13 cellular contexts compared by ENCODE assay signal in genomic region chr5:7779019-7779662, GRCh38.
DNase-seq lines count a peak whose midpoint lies in the region; ATAC-seq and TF ChIP-seq lines count a peak whose summit lies in the region.
"Had no signal": no experiment of that assay in that cellular context is flagged by ENCODE, and none has a peak within 500 bp of the region (broad histone marks: within the 10 kb centered on the region; RNA-seq: fewer than 3 reads in every experiment).

No MANE protein-coding gene starts in this region.

- no peaks in the 10 kb centered on the region for H3K36me3 ChIP-seq in SK-N-SH (replicated peaks in 1 of 2; ENCODE audit: control insufficient read depth in 1 of 2, insufficient read depth in 2 of 2, low read length in 1 of 2)
- H3K36me3 ChIP-seq: left ventricle myocardium inferior, SJSA1 had no signal

- H3K27me3 Mint-ChIP-seq in activated naive CD4-positive, alpha-beta T cell treated with anti-CD3 and anti-CD28 coated beads, Interleukin-2, amount 10 ng/mL, durations not matched to agents 7 days and 5 days, result peaks cover 83% of the 10 kb centered on the region
- H3K27me3 Mint-ChIP-seq in T-helper 17 cell, result peaks cover 79% of the 10 kb centered on the region

- H3K79me2 ChIP-seq in SK-N-SH (ENCODE audit: insufficient read depth), result no peaks in the 10 kb centered on the region

- 1% methylated on average over 6 of the region's 6 CpGs for WGBS in SK-N-SH (ENCODE audit: low lambda C conversion rate)

- POLR2A ChIA-PET in GM10248 (lab: Yijun Ruan, JAX), result no interaction called here
- POLR2A ChIA-PET in SK-N-SH (lab: Yijun Ruan, JAX), result no interaction called here

- H3K9me3 ChIP-seq in T-helper 17 cell (ENCODE audit: control insufficient read depth, low read length, poor library complexity, severe bottlenecking) (no peaks in the 10 kb centered on the region), SK-N-SH (no peaks in the 10 kb centered on the region)
- H3K9me3 ChIP-seq: left ventricle myocardium inferior, SJSA1 had no signal

- TF ChIP-seq RAD21 in SK-N-SH (IDR thresholded peaks at IDR 0.05; ENCODE audit: low read length), result no peak

- H3K9me3 Mint-ChIP-seq in activated naive CD4-positive, alpha-beta T cell treated with anti-CD3 and anti-CD28 coated beads, Interleukin-2, amount 10 ng/mL, durations not matched to agents 7 days and 5 days, result no peaks in the 10 kb centered on the region
- H3K9me3 Mint-ChIP-seq: stimulated activated effector memory CD8-positive, alpha-beta T cell treated with anti-CD3 and anti-CD28 coated beads, Interleukin-12 subunit alpha, Interleukin-12 subunit beta, amount 100 ng/mL, for 72 hours had no signal

- TF ChIP-seq EP300 in SK-N-SH (IDR thresholded peaks at IDR 0.05; ENCODE audit: borderline replicate concordance in 1 of 2, low read depth in 1 of 2, low read length in 1 of 2), result no peak

- peak; percentile 53 for DNase-seq in activated naive CD4-positive, alpha-beta T cell treated with anti-CD3 and anti-CD28 coated beads, Interleukin-2, amount 10 ng/mL, durations not matched to agents 7 days and 5 days
- no peak for DNase-seq in activated naive CD4-positive, alpha-beta T cell (lab: John Stamatoyannopoulos, UW)
- DNase-seq in T-helper 17 cell, result no peak
- DNase-seq in DMS 273 treated with DMSO at 0.1 percent for 48 hours (lab: John Stamatoyannopoulos, UW), result no peak
- DNase-seq in GM10248 (ENCODE audit: extremely low spot score), result no peak
- no peak for DNase-seq in SK-N-SH
- DNase-seq: activated CD4-positive, CD25-positive, alpha-beta regulatory T cell treated with anti-CD3 and anti-CD28 coated beads, Interleukin-2, amount 50 U/mL, for 72 hours; left ventricle myocardium inferior had no signal

- H3K36me3 Mint-ChIP-seq in activated naive CD4-positive, alpha-beta T cell treated with anti-CD3 and anti-CD28 coated beads, Interleukin-2, amount 10 ng/mL, durations not matched to agents 7 days and 5 days, result no peaks in the 10 kb centered on the region
- no peaks in the 10 kb centered on the region for H3K36me3 Mint-ChIP-seq in T-helper 17 cell (ENCODE audit: low read depth)
- H3K36me3 Mint-ChIP-seq: activated naive CD8-positive, alpha-beta T cell; stimulated activated effector memory CD8-positive, alpha-beta T cell treated with anti-CD3 and anti-CD28 coated beads, Interleukin-12 subunit alpha, Interleukin-12 subunit beta, amount 100 ng/mL, for 72 hours had no signal

- no peak overlapping the region for H2AFZ ChIP-seq in SK-N-SH (ENCODE audit: low read depth)

- no peak for TF ChIP-seq CTCF in GM10248 (IDR thresholded peaks at IDR 0.05; ENCODE audit: control extremely low read depth, extremely low read depth, low read depth, missing control alignments)
- no peak for TF ChIP-seq CTCF in SK-N-SH (IDR thresholded peaks at IDR 0.05)

- peaks cover 16% of the 10 kb centered on the region for H3K4me1 Mint-ChIP-seq in activated naive CD4-positive, alpha-beta T cell treated with anti-CD3 and anti-CD28 coated beads, Interleukin-2, amount 10 ng/mL, durations not matched to agents 7 days and 5 days
- H3K4me1 Mint-ChIP-seq in T-helper 17 cell, result peaks cover 21% of the 10 kb centered on the region

- H3K27me3 ChIP-seq in SK-N-SH (ENCODE audit: insufficient read depth), result peaks cover 19% of the 10 kb centered on the region; the same call in 1 of the 2 replicates

- H3F3A ChIP-seq in SK-N-SH (replicated peaks; ENCODE audit: insufficient read depth), result no peaks in the 10 kb centered on the region

- H3K4me1 ChIP-seq in SK-N-SH (ENCODE audit: control insufficient read depth in 1 of 2, insufficient read depth in 2 of 2, low read depth in 1 of 2, low read length in 1 of 2), result no peaks in the 10 kb centered on the region
- H3K4me1 ChIP-seq: left ventricle myocardium inferior, SJSA1 had no signal

- H3K27ac Mint-ChIP-seq in activated naive CD4-positive, alpha-beta T cell treated with anti-CD3 and anti-CD28 coated beads, Interleukin-2, amount 10 ng/mL, durations not matched to agents 7 days and 5 days, result no peak overlapping the region
- peak overlapping the region; percentile 14 for H3K27ac Mint-ChIP-seq in T-helper 17 cell
- H3K27ac Mint-ChIP-seq: activated naive CD8-positive, alpha-beta T cell; stimulated activated effector memory CD8-positive, alpha-beta T cell treated with anti-CD3 and anti-CD28 coated beads, Interleukin-12 subunit alpha, Interleukin-12 subunit beta, amount 100 ng/mL, for 72 hours had no signal

- H3K27ac ChIP-seq in temporal lobe (ENCODE audit: low read depth, low read length) (peak overlapping the region; percentile 44), SK-N-SH (ENCODE audit: low read depth in 2 of 2, low read length in 1 of 2) (no peak overlapping the region)
- H3K27ac ChIP-seq: left ventricle myocardium inferior, SJSA1 had no signal

- H3K4me3 Mint-ChIP-seq in activated naive CD4-positive, alpha-beta T cell treated with anti-CD3 and anti-CD28 coated beads, Interleukin-2, amount 10 ng/mL, durations not matched to agents 7 days and 5 days, result no peak overlapping the region
- H3K4me3 Mint-ChIP-seq in T-helper 17 cell, result peak overlapping the region; percentile 61
- H3K4me3 Mint-ChIP-seq: activated naive CD8-positive, alpha-beta T cell; stimulated activated effector memory CD8-positive, alpha-beta T cell treated with anti-CD3 and anti-CD28 coated beads, Interleukin-12 subunit alpha, Interleukin-12 subunit beta, amount 100 ng/mL, for 72 hours had no signal

- CTCF ChIA-PET in activated naive CD4-positive, alpha-beta T cell treated with anti-CD3 and anti-CD28 coated beads, Interleukin-2, amount 10 ng/mL, durations not matched to agents 7 days and 5 days (lab: Charles Lee), result no interaction called here
- CTCF ChIA-PET in GM10248 (lab: Yijun Ruan, JAX), result interaction anchor here (1.1 to 1.4 kb wide), 2 partner anchors 15 to 25 kb away, joined by 3 to 5 read pairs; no protein-coding TSS in a partner anchor
- CTCF ChIA-PET in SK-N-SH (lab: Yijun Ruan, JAX), result interaction anchor here (1.4 kb wide), 1 partner anchor 24 kb away, joined by 5 read pairs; no protein-coding TSS in a partner anchor

- H3K4me3 ChIP-seq in SK-N-SH (ENCODE audit: low read depth in 2 of 2, low read length in 1 of 2), result no peak overlapping the region
- H3K4me3 ChIP-seq: left ventricle myocardium inferior, SJSA1 had no signal

- H3K4me2 ChIP-seq in SK-N-SH, result no peak overlapping the region

- no peaks in the 10 kb centered on the region for H4K20me1 ChIP-seq in SK-N-SH (ENCODE audit: insufficient read depth)

- no peaks in the 10 kb centered on the region for H3K9me2 ChIP-seq in SK-N-SH

- ATAC-seq in HG03039 (IDR thresholded peaks at IDR 0.05; ENCODE audit: unreplicated experiment), result peak; percentile 63
- ATAC-seq in T-helper 17 cell, result peak; percentile 93
- ATAC-seq: stimulated activated effector memory CD8-positive, alpha-beta T cell treated with anti-CD3 and anti-CD28 coated beads, Interleukin-12 subunit alpha, Interleukin-12 subunit beta, amount 100 ng/mL, for 72 hours had no signal

- no peak overlapping the region for H3K9ac ChIP-seq in SK-N-SH

TF ChIP-seq in SK-N-SH, 30 proteins besides CTCF, POLR2A, EP300 and RAD21:
- TF ChIP-seq GABPA (IDR thresholded peaks at IDR 0.05; ENCODE audit: low read depth) (no peak), TAF1 (IDR thresholded peaks at IDR 0.05; ENCODE audit: borderline replicate concordance, low read depth, low read length) (no peak), SMC3 (IDR thresholded peaks at IDR 0.05; ENCODE audit: low read depth, low read length) (no peak), ELF1 (IDR thresholded peaks at IDR 0.05) (no peak), NFIC (IDR thresholded peaks at IDR 0.05; ENCODE audit: borderline replicate concordance) (no peak), PBX3 (IDR thresholded peaks at IDR 0.05) (no peak), RFX5 (IDR thresholded peaks at IDR 0.05; ENCODE audit: low read length) (no peak), FOXM1 (IDR thresholded peaks at IDR 0.05; ENCODE audit: low read depth) (no peak), MEF2A (IDR thresholded peaks at IDR 0.05; ENCODE audit: borderline replicate concordance, low read depth) (no peak), ZBTB33 (IDR thresholded peaks at IDR 0.05; ENCODE audit: borderline replicate concordance, low read depth) (no peak), TCF12 (IDR thresholded peaks at IDR 0.05) (no peak)
